ENCODE assay signal across 17 cellular contexts in genomic region chr5:133859073-133859472, GRCh38.
"Had no signal": no experiment of that assay in that cellular context is flagged by ENCODE, and none has a peak within 500 bp of the region (broad histone marks: within the 10 kb centered on the region; RNA-seq: fewer than 3 reads in every experiment).

No MANE protein-coding gene starts in this region.

- H3K9me3 Mint-ChIP-seq: activated T-helper 17 cell treated with anti-CD3 and anti-CD28 coated beads, Interleukin-2, amount 50 U/mL, for 72 hours; central memory CD8-positive, alpha-beta T cell; T-helper 1 cell treated with Interleukin-12 subunit alpha and Interleukin-12 subunit beta and Interleukin-4 antibody, amounts not matched to agents 30 μg/mL and 1 μg/mL, for 36 hours had no signal

- H3K9me3 ChIP-seq: right lobe of liver had no signal

- H3K27me3 Mint-ChIP-seq: type B pancreatic cell had no signal

- H3K36me3 Mint-ChIP-seq: brain had no signal

- ATAC-seq: activated naive CD4-positive, alpha-beta T cell treated with anti-CD3 and anti-CD28 coated beads, Interleukin-2, amount 50 U/mL, for 72 hours; activated T-helper 17 cell treated with anti-CD3 and anti-CD28 coated beads, Interleukin-2, amount 50 U/mL, for 72 hours; right lobe of liver had no signal

- H3K36me3 ChIP-seq: right lobe of liver had no signal

- H3K27ac Mint-ChIP-seq: activated naive CD4-positive, alpha-beta T cell treated with anti-CD3 and anti-CD28 coated beads, Interleukin-2, amount 50 U/mL, for 72 hours; activated T-helper 17 cell treated with anti-CD3 and anti-CD28 coated beads, Interleukin-2, amount 50 U/mL, for 72 hours; brain; nephron progenitor cell; T-helper 1 cell treated with Interleukin-12 subunit alpha and Interleukin-12 subunit beta and Interleukin-4 antibody, amounts not matched to agents 30 μg/mL and 1 μg/mL, for 36 hours; type B pancreatic cell had no signal

- H3K4me3 Mint-ChIP-seq: activated T-helper 17 cell treated with anti-CD3 and anti-CD28 coated beads, Interleukin-2, amount 50 U/mL, for 72 hours; brain; central memory CD8-positive, alpha-beta T cell; nephron progenitor cell; T-helper 1 cell treated with Interleukin-12 subunit alpha and Interleukin-12 subunit beta and Interleukin-4 antibody, amounts not matched to agents 30 μg/mL and 1 μg/mL, for 36 hours; type B pancreatic cell had no signal

- H3K4me3 ChIP-seq: right lobe of liver, smooth muscle cell had no signal

- H3K4me1 ChIP-seq: right lobe of liver had no signal

- H3K27me3 ChIP-seq: right lobe of liver had no signal

- H3K4me1 Mint-ChIP-seq: central memory CD8-positive, alpha-beta T cell had no signal

- H3K4me2 ChIP-seq: smooth muscle cell had no signal

- DNase-seq: activated CD4-positive, alpha-beta T cell treated with anti-CD3 and anti-CD28 coated beads for 1 hour; cortex of kidney; effector memory CD4-positive, alpha-beta T cell; foreskin melanocyte; mesenchymal stem cell; nephron progenitor cell; stimulated activated CD4-positive, alpha-beta T cell treated with anti-CD3 and anti-CD28 coated beads, Interleukin-4, amount 100 ng/mL, for 4 hours; stimulated activated naive CD4-positive, alpha-beta T cell treated with Interleukin-2 at 50 U/mL for 16 hours had no signal

- H3K27ac ChIP-seq: right lobe of liver, VCaP had no signal
